35 cellular contexts compared by ENCODE assay signal in the genomic region with DNA sequence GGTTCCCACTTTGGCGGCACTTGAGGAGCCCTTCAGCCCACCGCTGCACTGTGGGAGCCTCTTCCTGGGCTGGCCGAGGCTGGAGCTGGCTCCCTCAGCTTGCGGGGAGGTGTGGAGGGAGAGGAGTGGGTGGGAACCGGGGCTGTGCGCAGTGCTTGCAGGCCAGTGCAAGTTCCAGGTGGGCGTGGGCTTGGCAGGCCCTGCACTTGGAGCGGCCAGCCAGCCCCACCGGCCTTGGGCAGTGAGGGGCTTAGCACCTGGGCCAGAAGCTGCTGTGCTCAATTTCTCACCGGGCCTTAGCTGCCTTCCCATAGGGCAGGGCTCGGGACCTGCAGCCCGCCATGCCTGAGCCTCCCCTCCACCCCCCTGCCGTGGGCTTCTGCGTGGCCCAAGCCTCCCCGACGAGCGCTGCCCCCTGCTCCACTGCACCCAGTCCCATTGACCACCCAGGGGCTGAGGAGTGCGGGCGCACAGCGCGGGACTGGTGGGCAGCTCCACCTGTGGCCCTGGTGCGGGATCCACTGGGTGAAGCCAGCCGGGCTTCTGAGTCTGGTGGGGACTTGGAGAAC.
"Had no signal": no experiment of that assay in that cellular context is flagged by ENCODE, and none has a peak within 500 bp of the region (broad histone marks: within the 10 kb centered on the region; RNA-seq: fewer than 3 reads in every experiment).

No MANE protein-coding gene starts in this region.

- H3K9me3 ChIP-seq: MG63 had no signal

- H3K4me3 ChIP-seq: MG63 had no signal

- H3K36me3 ChIP-seq: MG63 had no signal

- H3K27ac ChIP-seq: KMS-11 had no signal

- DNase-seq: Karpas-422, Kasumi-1, KG1, MG63, MM.1S, MV-4-11, NCI-H1048, NCI-H1092, NCI-H1092 treated with DMSO at 0.1 percent for 48 hours, NCI-H1105, NCI-H1105 treated with DMSO at 0.1 percent for 48 hours, NCI-H1417, NCI-H1417 treated with DMSO at 0.1 percent for 48 hours, NCI-H1436, NCI-H1436 treated with DMSO at 0.1 percent for 48 hours, NCI-H146, NCI-H1694, NCI-H1694 treated with DMSO at 0.1 percent for 48 hours, NCI-H187, NCI-H187 treated with DMSO at 0.1 percent for 48 hours, NCI-H1930, NCI-H2029, NCI-H2029 treated with DMSO at 0.1 percent for 48 hours, NCI-H2081, NCI-H2081 treated with DMSO at 0.1 percent for 48 hours, NCI-H2107, NCI-H2171, NCI-H2171 treated with DMSO at 0.1 percent for 48 hours, NCI-H2227 treated with DMSO at 0.1 percent for 48 hours, NCI-H226, NCI-H345, NCI-H446, NCI-H446 treated with DMSO at 0.1 percent for 48 hours, NCI-H510A had no signal

- H3K9ac ChIP-seq: KMS-11 had no signal
